In genomic region chr11:124882339-124883071, GRCh38 we compare ENCODE assay signal across 16 cellular contexts. TPM values are rescaled to one million over a fixed set of nuclear protein-coding genes. Genes with fewer than 3 reads are reported as not detected.
A peak's percentile ranks its signal among the peaks of the same experiment; 100 is the strongest.
DNase-seq lines count a peak whose midpoint lies in the region; ATAC-seq, FAIRE-seq and TF ChIP-seq lines count a peak whose summit lies in the region.
"Had no signal": no experiment of that assay in that cellular context is flagged by ENCODE, and none has a peak within 500 bp of the region (broad histone marks: within the 10 kb centered on the region; RNA-seq: fewer than 3 reads in every experiment).

No MANE protein-coding gene starts in this region.

- peaks cover 15% of the 10 kb centered on the region for H3K27me3 Mint-ChIP-seq in H9 (ENCODE audit: low read depth)
- H3K27me3 Mint-ChIP-seq in activated CD4-positive, alpha-beta T cell treated with anti-CD3 and anti-CD28 coated beads, Interleukin-2, amount 10 ng/mL, durations not matched to agents 24 days and 14 days = peaks cover 9% of the 10 kb centered on the region

- ATAC-seq in heart right ventricle (peak in 3 of 8 donors; percentile 4 to 33 (median 9)), pancreas (peak in 3 of 4 donors; percentile 19 to 36 (median 34)), GM18909 (IDR thresholded peaks at IDR 0.05; ENCODE audit: poor library complexity, unreplicated experiment) (no peak), HG02981 (IDR thresholded peaks at IDR 0.05; ENCODE audit: unreplicated experiment) (no peak), HG03159 (IDR thresholded peaks at IDR 0.05; ENCODE audit: unreplicated experiment) (no peak)

- H3K27ac ChIP-seq in H9 (ENCODE audit: insufficient read length, low read depth, low read length) = no peak overlapping the region
- peak overlapping the region in 9 of 10 donors; percentile 1 to 77 (median 40) for H3K27ac ChIP-seq in heart right ventricle
- peak overlapping the region in 2 of 4 donors; percentile 27 to 62 for H3K27ac ChIP-seq in pancreas

- H3K56ac ChIP-seq in H9 (ENCODE audit: insufficient read length, low read depth, low read length) = no peak overlapping the region

- in situ Hi-C loops in astrocyte of the spinal cord (cut with HindIII; ENCODE audit: low sequenced_read_pairs) = no loop called here

- H3K18ac ChIP-seq in H9 (ENCODE audit: insufficient read length, low read depth, low read length) = no peak overlapping the region

- no peaks in the 10 kb centered on the region for H4K20me1 ChIP-seq in H9 (ENCODE audit: control insufficient read depth, insufficient read depth, insufficient read length)

- H3K4me3 Mint-ChIP-seq in H9 = no peak overlapping the region
- no peak overlapping the region for H3K4me3 Mint-ChIP-seq in activated CD4-positive, alpha-beta T cell treated with anti-CD3 and anti-CD28 coated beads, Interleukin-2, amount 10 ng/mL, durations not matched to agents 24 days and 14 days

- H3K9me3 ChIP-seq in H9 (ENCODE audit: control insufficient read depth, low read depth, low read length) = no peaks in the 10 kb centered on the region
- no peaks in the 10 kb centered on the region for H3K9me3 ChIP-seq in heart right ventricle
- H3K9me3 ChIP-seq in pancreas = no peaks in the 10 kb centered on the region

- no peak overlapping the region for H3K4ac ChIP-seq in H9 (ENCODE audit: low read depth, low read length)

- H3K4me1 ChIP-seq in H9 (ENCODE audit: insufficient read depth, low read length) (no peaks in the 10 kb centered on the region), heart right ventricle (peaks cover 0 to 62% (median 20%) of the 10 kb centered on the region in 9 donors), pancreas (no peaks in the 10 kb centered on the region)

- H4K5ac ChIP-seq in H9 (ENCODE audit: insufficient read length, low read depth, low read length) = no peak overlapping the region

- H3K36me3 ChIP-seq in heart right ventricle = peaks cover 0 to 27% (median 0%) of the 10 kb centered on the region in 9 donors
- no peaks in the 10 kb centered on the region for H3K36me3 ChIP-seq in pancreas

- intact Hi-C loops in heart right ventricle (cut with DNase I) = no loop called here
- intact Hi-C loops in pancreas (cut with DNase I) = no loop called here
- intact Hi-C loops in activated CD4-positive, alpha-beta T cell treated with anti-CD3 and anti-CD28 coated beads, Interleukin-2, amount 10 ng/mL, durations not matched to agents 24 days and 14 days (cut with micrococcal nuclease) = no loop called here

- DNase-seq in H9 = peak; percentile 41
- DNase-seq in astrocyte of the spinal cord (ENCODE audit: low read depth, low spot score) = peak; percentile 13
- no peak for DNase-seq in heart right ventricle
- DNase-seq in pancreas = no peak
- DNase-seq in activated CD4-positive, alpha-beta T cell treated with anti-CD3 and anti-CD28 coated beads, Interleukin-2, amount 10 ng/mL, durations not matched to agents 24 days and 14 days = no peak
- DNase-seq: AML-193, naive B cell, NCI-H446, T1000 had no signal

- no peak overlapping the region for H3T11ph ChIP-seq in H9 (ENCODE audit: low read length)

- no peak overlapping the region for H2BK12ac ChIP-seq in H9 (ENCODE audit: insufficient read length, low read depth, low read length)

- TF ChIP-seq CTCF in H9 (conservative IDR thresholded peaks at IDR 0.05) (no peak), astrocyte of the spinal cord (IDR thresholded peaks at IDR 0.05; ENCODE audit: low read depth, low read length) (no peak), heart right ventricle (IDR thresholded peaks at IDR 0.05) (no peak), pancreas (IDR thresholded peaks at IDR 0.05) (no peak)

- H2BK5ac ChIP-seq in H9 (ENCODE audit: insufficient read length, low read length) = no peak overlapping the region

- no peaks in the 10 kb centered on the region for H3K79me1 ChIP-seq in H9 (ENCODE audit: insufficient read depth, low read depth, low read length, poor library complexity, severe bottlenecking)

- no CpG with 5 or more reads among the region's 11 CpGs for WGBS in H9 (ENCODE audit: extremely low coverage, insufficient read length, low lambda C conversion rate)
- 53 to 57% methylated on average over 11 of the region's 11 CpGs for WGBS in heart right ventricle, 2 donors
- 58% methylated on average over 11 of the region's 11 CpGs for WGBS in pancreas, 2 donors

- no peak overlapping the region for H2AFZ ChIP-seq in H9 (ENCODE audit: low read length)

- H3K9me3 Mint-ChIP-seq in H9 = no peaks in the 10 kb centered on the region
- no peaks in the 10 kb centered on the region for H3K9me3 Mint-ChIP-seq in activated CD4-positive, alpha-beta T cell treated with anti-CD3 and anti-CD28 coated beads, Interleukin-2, amount 10 ng/mL, durations not matched to agents 24 days and 14 days

- no peak overlapping the region for H3K23ac ChIP-seq in H9 (ENCODE audit: insufficient read length, low read depth, low read length)

- H2BK120ac ChIP-seq in H9 (ENCODE audit: low read depth, low read length, poor library complexity, severe bottlenecking) = no peak overlapping the region

- peak overlapping the region in 1 of 3 experiments; percentile 46; a peak in 1 of 7 replicates for H3K27ac Mint-ChIP-seq in H9
- no peak overlapping the region for H3K27ac Mint-ChIP-seq in activated CD4-positive, alpha-beta T cell treated with anti-CD3 and anti-CD28 coated beads, Interleukin-2, amount 10 ng/mL, durations not matched to agents 24 days and 14 days

- H3K27me3 ChIP-seq in H9 (ENCODE audit: insufficient read depth, low read length) (no peaks in the 10 kb centered on the region; the same call in 1 of the 2 replicates), heart right ventricle (peaks cover 0 to 30% (median 4%) of the 10 kb centered on the region in 7 donors), pancreas (no peaks in the 10 kb centered on the region)

- H3K4me2 ChIP-seq in H9 (ENCODE audit: insufficient read depth, insufficient read length, low read length) = no peak overlapping the region
- H3K4me2 ChIP-seq: smooth muscle cell had no signal

- no peak overlapping the region; the same call in 1 of the 2 replicates for H3K14ac ChIP-seq in H9 (ENCODE audit: insufficient read depth, low read length)

- H3K36me3 Mint-ChIP-seq in H9 (ENCODE audit: insufficient read depth in 1 of 3, low read depth in 3 of 3) = no peaks in the 10 kb centered on the region; a peak in 1 of 7 replicates
- H3K36me3 Mint-ChIP-seq in activated CD4-positive, alpha-beta T cell treated with anti-CD3 and anti-CD28 coated beads, Interleukin-2, amount 10 ng/mL, durations not matched to agents 24 days and 14 days (ENCODE audit: low read depth) = no peaks in the 10 kb centered on the region

- H4K8ac ChIP-seq in H9 (replicated peaks; ENCODE audit: insufficient read length, low read depth, low read length) = no peak overlapping the region

- no peak overlapping the region for H2BK20ac ChIP-seq in H9 (ENCODE audit: low read depth, low read length, poor library complexity, severe bottlenecking)

- H3K23me2 ChIP-seq in H9 (ENCODE audit: insufficient read length, low read depth, low read length, poor library complexity, severe bottlenecking) = no peaks in the 10 kb centered on the region

- H2AK5ac ChIP-seq in H9 (ENCODE audit: insufficient read length, low read length) = no peak overlapping the region

- no peaks in the 10 kb centered on the region for H3K79me2 ChIP-seq in H9 (ENCODE audit: insufficient read depth, low read length)

- H3K4me1 Mint-ChIP-seq in H9 = peaks cover 7 to 15% of the 10 kb centered on the region in 2 experiments; a peak in 3 of 4 replicates
- peaks cover under 1% of the 10 kb centered on the region for H3K4me1 Mint-ChIP-seq in activated CD4-positive, alpha-beta T cell treated with anti-CD3 and anti-CD28 coated beads, Interleukin-2, amount 10 ng/mL, durations not matched to agents 24 days and 14 days

- H3K9ac ChIP-seq in H9 (ENCODE audit: extremely low read depth, insufficient read length, low read length) = no peak overlapping the region

- no peak for FAIRE-seq in pancreas (lab: Jason Lieb, UNC)
- FAIRE-seq: G401.6, GM18507, RCC 7860 had no signal

- H4K91ac ChIP-seq in H9 (ENCODE audit: insufficient read length, low read depth, low read length) = no peak overlapping the region

- H3K4me3 ChIP-seq in astrocyte of the spinal cord (ENCODE audit: low read depth, low read length) (no peak overlapping the region), heart right ventricle (no peak overlapping the region), pancreas (no peak overlapping the region)
- H3K4me3 ChIP-seq: smooth muscle cell had no signal

- no peak overlapping the region for H2BK15ac ChIP-seq in H9 (ENCODE audit: low read depth, low read length)

RNA-seq across cellular contexts. Expression of gene ROBO4, which starts 15.2 kb away (rescaled TPM):
- total RNA-seq in H9 (2021) (not detected in 2 replicates), heart right ventricle (10 to 100 TPM; 14.2 to 42.6 (median 22.0) TPM), pancreas (1 to 10 TPM; 2.3 to 4.7 (median 3.3) TPM)
- polyA plus RNA-seq in heart right ventricle (10 to 100 TPM; 17.9 to 39.1 TPM), pancreas (1 to 10 TPM; 9.4 to 9.8 TPM)
- total RNA-seq in activated CD4-positive, alpha-beta T cell treated with anti-CD3 and anti-CD28 coated beads, Interleukin-2, amount 10 ng/mL, durations not matched to agents 24 days and 14 days = not detected in 2 replicates
- total RNA-seq: smooth muscle cell had no signal

RNA-seq across cellular contexts. Expression of gene ROBO3, which starts 17.3 kb away (rescaled TPM):
- total RNA-seq in H9 (2021) (11.8 and 12.6 TPM in 2 replicates), heart right ventricle (1 to 10 TPM; 1.5 to 7.8 (median 3.6) TPM), pancreas (1 to 10 TPM; 1.1 to 6.0 (median 2.2) TPM)
- polyA plus RNA-seq in heart right ventricle (10 to 100 TPM in 1 of 2 donors, 1 to 10 TPM in 1; 4.9 to 19.8 TPM), pancreas (10 to 100 TPM; 18.9 to 25.0 TPM)
- 6.5 and 7.7 TPM in 2 replicates for total RNA-seq in activated CD4-positive, alpha-beta T cell treated with anti-CD3 and anti-CD28 coated beads, Interleukin-2, amount 10 ng/mL, durations not matched to agents 24 days and 14 days

RNA-seq across cellular contexts. Expression of gene HEPN1, which starts 36.5 kb away (rescaled TPM):
- total RNA-seq in H9 (2021) = not detected in 2 replicates
- not detected for total RNA-seq in heart right ventricle
- polyA plus RNA-seq in heart right ventricle = under 1 TPM in 1 of 2 donors, not detected in 1; 0.03 TPM
- not detected for total RNA-seq in pancreas
- under 1 TPM in 1 of 2 donors, not detected in 1; 0.11 TPM for polyA plus RNA-seq in pancreas
- not detected in 2 replicates for total RNA-seq in activated CD4-positive, alpha-beta T cell treated with anti-CD3 and anti-CD28 coated beads, Interleukin-2, amount 10 ng/mL, durations not matched to agents 24 days and 14 days
- total RNA-seq: smooth muscle cell had no signal
- polyA plus RNA-seq: smooth muscle cell had no signal

RNA-seq across cellular contexts. Expression of gene HEPACAM, which starts 53.3 kb away (rescaled TPM):
- total RNA-seq in H9 (2021) = not detected in 2 replicates
- 1 to 10 TPM in 1 of 10 donors, under 1 TPM in 7, not detected in 2; 0.12 to 1.3 (median 0.35) TPM for total RNA-seq in heart right ventricle
- polyA plus RNA-seq in heart right ventricle = under 1 TPM; 0.22 to 0.52 TPM
- under 1 TPM in 5 of 6 donors, not detected in 1; 0.03 to 0.38 (median 0.12) TPM for total RNA-seq in pancreas
- under 1 TPM in 1 of 2 donors, not detected in 1; 0.23 TPM for polyA plus RNA-seq in pancreas
- not detected in 2 replicates for total RNA-seq in activated CD4-positive, alpha-beta T cell treated with anti-CD3 and anti-CD28 coated beads, Interleukin-2, amount 10 ng/mL, durations not matched to agents 24 days and 14 days
- total RNA-seq: smooth muscle cell had no signal
- polyA plus RNA-seq: smooth muscle cell had no signal

Comparison
In these comparisons a context has a peak if more than half of its experiments do, and no peak if none do; other contexts are left out.
1. DNase-seq: peak in H9 (single experiment) and astrocyte of the spinal cord (single experiment); none in heart right ventricle (0 of 2), pancreas (0 of 6) and activated CD4-positive, alpha-beta T cell treated with anti-CD3 and anti-CD28 coated beads, Interleukin-2, amount 10 ng/mL, durations not matched to agents 24 days and 14 days (single experiment).
2. ATAC-seq: peak in pancreas (3 of 4); none in GM18909 (single experiment), HG02981 (single experiment) and HG03159 (single experiment).